ENCODE assay signal across 17 cellular contexts in the genomic region with DNA sequence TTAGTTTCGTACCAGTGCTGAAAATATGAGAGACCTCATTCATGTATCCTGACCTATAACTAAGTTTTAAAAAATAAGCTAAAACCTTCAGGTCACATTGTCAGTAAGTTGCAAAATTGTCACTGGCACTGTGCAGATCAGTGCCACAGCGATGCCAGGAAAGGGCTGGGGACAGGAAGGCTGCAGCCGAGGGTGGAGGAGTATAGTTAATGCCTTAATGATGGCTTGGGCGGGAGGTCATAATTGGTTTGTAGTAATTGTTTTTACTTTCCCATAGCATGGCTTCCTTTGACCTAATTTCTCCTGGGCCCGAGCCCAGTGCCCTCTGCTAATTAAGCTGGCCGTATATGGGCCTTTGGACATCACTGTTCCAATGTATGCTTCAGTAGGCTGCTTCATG. TPM values are rescaled to one million over a fixed set of nuclear protein-coding genes. Genes with fewer than 3 reads are reported as not detected.
DNase-seq lines count a peak whose midpoint lies in the region; ATAC-seq and TF ChIP-seq lines count a peak whose summit lies in the region.
"Had no signal": no experiment of that assay in that cellular context is flagged by ENCODE, and none has a peak within 500 bp of the region (broad histone marks: within the 10 kb centered on the region; RNA-seq: fewer than 3 reads in every experiment).

No MANE protein-coding gene starts in this region.

- intact Hi-C loops in left ventricle myocardium inferior (cut with micrococcal nuclease) = no loop called here

- no peaks in the 10 kb centered on the region for H3K9me3 ChIP-seq in left ventricle myocardium inferior (replicated peaks)
- H3K9me3 ChIP-seq: BLaER1 treated with 17β-estradiol and CSF1 and Interleukin-3, amounts not matched to agents 10 nM and 100 nM had no signal

- H3K36me3 Mint-ChIP-seq in GM23338 (ENCODE audit: low read depth) (peaks cover 5% of the 10 kb centered on the region; the same call in 1 of the 3 replicates), nephron progenitor cell (ENCODE audit: low read depth) (no peaks in the 10 kb centered on the region)
- H3K36me3 Mint-ChIP-seq: CD4-positive, CD25-positive, alpha-beta regulatory T cell had no signal

- no peak overlapping the region for H3K27ac ChIP-seq in GM23338 (ENCODE audit: low read depth)
- H3K27ac ChIP-seq in left ventricle myocardium inferior (replicated peaks) = peak overlapping the region; percentile 88
- H3K27ac ChIP-seq: BLaER1 treated with 17β-estradiol and CSF1 and Interleukin-3, amounts not matched to agents 10 nM and 100 nM had no signal

- DNase-seq in GM23338 (ENCODE audit: low spot score) (no peak), cerebellar cortex (ENCODE audit: low spot score) (peak; percentile 51), left ventricle myocardium inferior (no peak), retina (peak; percentile 65), NCI-H146 (lab: John Stamatoyannopoulos, UW) (no peak), NOMO-1 (lab: John Stamatoyannopoulos, UW; ENCODE audit: unreplicated experiment in 2 of 2) (no peak), nephron progenitor cell (no peak)
- DNase-seq: ACHN; Calu3; CD4-positive, CD25-positive, alpha-beta regulatory T cell; DMS 273 treated with DMSO at 0.1 percent for 48 hours; DMS79; EL; GDM1 had no signal

- H3K27me3 Mint-ChIP-seq in GM23338 (ENCODE audit: insufficient read depth, low read depth, poor library complexity) (peaks cover 2% of the 10 kb centered on the region), nephron progenitor cell (ENCODE audit: low read depth, poor library complexity) (no peaks in the 10 kb centered on the region)
- H3K27me3 Mint-ChIP-seq: CD4-positive, CD25-positive, alpha-beta regulatory T cell had no signal

- H2AFZ ChIP-seq in GM23338 = peak overlapping the region; percentile 38; the same call in 1 of the 2 replicates

- H4K20me1 ChIP-seq in GM23338 (replicated peaks; ENCODE audit: insufficient read depth) = no peaks in the 10 kb centered on the region
- H4K20me1 ChIP-seq: BLaER1 treated with 17β-estradiol and CSF1 and Interleukin-3, amounts not matched to agents 10 nM and 100 nM had no signal

- no peak for ATAC-seq in GM23338
- ATAC-seq: HCT116, HepG2 had no signal

- no peaks in the 10 kb centered on the region for H3K36me3 ChIP-seq in GM23338 (ENCODE audit: insufficient read depth)
- no peaks in the 10 kb centered on the region for H3K36me3 ChIP-seq in left ventricle myocardium inferior
- H3K36me3 ChIP-seq: BLaER1 treated with 17β-estradiol and CSF1 and Interleukin-3, amounts not matched to agents 10 nM and 100 nM had no signal

- no peaks in the 10 kb centered on the region for H3K27me3 ChIP-seq in GM23338 (ENCODE audit: insufficient read depth)
- no peaks in the 10 kb centered on the region for H3K27me3 ChIP-seq in left ventricle myocardium inferior (ENCODE audit: low read depth)
- H3K27me3 ChIP-seq: BLaER1 treated with 17β-estradiol and CSF1 and Interleukin-3, amounts not matched to agents 10 nM and 100 nM had no signal

- H3F3A ChIP-seq in GM23338 (replicated peaks; ENCODE audit: low read depth) = no peaks in the 10 kb centered on the region

- TF ChIP-seq CTCF in GM23338 (conservative IDR thresholded peaks at IDR 0.05; ENCODE audit: low read depth in 2 of 2) (no peak), left ventricle myocardium inferior (IDR thresholded peaks at IDR 0.05; ENCODE audit: borderline replicate concordance) (no peak), nephron progenitor cell (IDR thresholded peaks at IDR 0.05) (no peak)

- no peaks in the 10 kb centered on the region; the same call in 1 of the 3 replicates for H3K4me1 Mint-ChIP-seq in GM23338
- H3K4me1 Mint-ChIP-seq in nephron progenitor cell = peaks cover 8% of the 10 kb centered on the region
- H3K4me1 Mint-ChIP-seq: CD4-positive, CD25-positive, alpha-beta regulatory T cell had no signal

- H3K4me2 ChIP-seq in GM23338 = no peak overlapping the region
- H3K4me2 ChIP-seq: BLaER1 treated with 17β-estradiol and CSF1 and Interleukin-3, amounts not matched to agents 10 nM and 100 nM had no signal

- H3K9me3 Mint-ChIP-seq in GM23338 = no peaks in the 10 kb centered on the region; the same call in 2 of the 3 replicates
- H3K9me3 Mint-ChIP-seq in nephron progenitor cell = peaks cover 3% of the 10 kb centered on the region

- H3K9me2 ChIP-seq in GM23338 (ENCODE audit: insufficient read depth) = no peaks in the 10 kb centered on the region

- H3K27ac Mint-ChIP-seq in GM23338 (no peak overlapping the region), nephron progenitor cell (no peak overlapping the region)
- H3K27ac Mint-ChIP-seq: CD4-positive, CD25-positive, alpha-beta regulatory T cell had no signal

- H3K4me1 ChIP-seq in GM23338 (ENCODE audit: insufficient read depth) (no peaks in the 10 kb centered on the region), left ventricle myocardium inferior (peaks cover 31% of the 10 kb centered on the region)

- H3K4me3 Mint-ChIP-seq in GM23338 (no peak overlapping the region), nephron progenitor cell (no peak overlapping the region)
- H3K4me3 Mint-ChIP-seq: CD4-positive, CD25-positive, alpha-beta regulatory T cell had no signal

- H3K79me2 ChIP-seq in GM23338 (replicated peaks; ENCODE audit: insufficient read depth) = no peaks in the 10 kb centered on the region

- no peak overlapping the region for H3K4me3 ChIP-seq in GM23338
- H3K4me3 ChIP-seq in left ventricle myocardium inferior = no peak overlapping the region
- H3K4me3 ChIP-seq: BLaER1 treated with 17β-estradiol and CSF1 and Interleukin-3, amounts not matched to agents 10 nM and 100 nM had no signal

TF ChIP-seq in GM23338, 12 proteins besides CTCF, POLR2A, EP300 and RAD21 (continues in another document):
- TF ChIP-seq POLR2AphosphoS5 (IDR thresholded peaks at IDR 0.05; ENCODE audit: low read depth) (no peak), JUNB (IDR thresholded peaks at IDR 0.05; ENCODE audit: unreplicated experiment) (no peak), STAT1 (IDR thresholded peaks at IDR 0.05; ENCODE audit: unreplicated experiment) (no peak)
- TF ChIP-seq, protein P1, sequence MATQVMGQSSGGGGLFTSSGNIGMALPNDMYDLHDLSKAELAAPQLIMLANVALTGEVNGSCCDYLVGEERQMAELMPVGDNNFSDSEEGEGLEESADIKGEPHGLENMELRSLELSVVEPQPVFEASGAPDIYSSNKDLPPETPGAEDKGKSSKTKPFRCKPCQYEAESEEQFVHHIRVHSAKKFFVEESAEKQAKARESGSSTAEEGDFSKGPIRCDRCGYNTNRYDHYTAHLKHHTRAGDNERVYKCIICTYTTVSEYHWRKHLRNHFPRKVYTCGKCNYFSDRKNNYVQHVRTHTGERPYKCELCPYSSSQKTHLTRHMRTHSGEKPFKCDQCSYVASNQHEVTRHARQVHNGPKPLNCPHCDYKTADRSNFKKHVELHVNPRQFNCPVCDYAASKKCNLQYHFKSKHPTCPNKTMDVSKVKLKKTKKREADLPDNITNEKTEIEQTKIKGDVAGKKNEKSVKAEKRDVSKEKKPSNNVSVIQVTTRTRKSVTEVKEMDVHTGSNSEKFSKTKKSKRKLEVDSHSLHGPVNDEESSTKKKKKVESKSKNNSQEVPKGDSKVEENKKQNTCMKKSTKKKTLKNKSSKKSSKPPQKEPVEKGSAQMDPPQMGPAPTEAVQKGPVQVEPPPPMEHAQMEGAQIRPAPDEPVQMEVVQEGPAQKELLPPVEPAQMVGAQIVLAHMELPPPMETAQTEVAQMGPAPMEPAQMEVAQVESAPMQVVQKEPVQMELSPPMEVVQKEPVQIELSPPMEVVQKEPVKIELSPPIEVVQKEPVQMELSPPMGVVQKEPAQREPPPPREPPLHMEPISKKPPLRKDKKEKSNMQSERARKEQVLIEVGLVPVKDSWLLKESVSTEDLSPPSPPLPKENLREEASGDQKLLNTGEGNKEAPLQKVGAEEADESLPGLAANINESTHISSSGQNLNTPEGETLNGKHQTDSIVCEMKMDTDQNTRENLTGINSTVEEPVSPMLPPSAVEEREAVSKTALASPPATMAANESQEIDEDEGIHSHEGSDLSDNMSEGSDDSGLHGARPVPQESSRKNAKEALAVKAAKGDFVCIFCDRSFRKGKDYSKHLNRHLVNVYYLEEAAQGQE (IDR thresholded peaks at IDR 0.05; ENCODE audit: unreplicated experiment) = no peak

RNA-seq across cellular contexts. Expression of gene RAB12, which starts 47.2 kb away (rescaled TPM):
- 80.4 and 92.3 TPM in 2 replicates for total RNA-seq in GM23338 (2014; rRNA removed; shearing (Covaris generic))
- 16.7 and 20.7 TPM in 2 replicates for polyA plus RNA-seq in GM23338 (2016; fragmentation: Nextera tagmentation; extraction: Ambion mirVana)
- 103 TPM for total RNA-seq in left ventricle myocardium inferior

Comparison
In these comparisons a context has a peak if more than half of its experiments do, and no peak if none do; other contexts are left out.
1. DNase-seq: peak in cerebellar cortex (single experiment) and retina (single experiment); none in GM23338 (single experiment), left ventricle myocardium inferior (single experiment), NCI-H146 (single experiment), NOMO-1 (0 of 2) and nephron progenitor cell (single experiment).